ENCODE assay signal across 10 cellular contexts in the genomic region with DNA sequence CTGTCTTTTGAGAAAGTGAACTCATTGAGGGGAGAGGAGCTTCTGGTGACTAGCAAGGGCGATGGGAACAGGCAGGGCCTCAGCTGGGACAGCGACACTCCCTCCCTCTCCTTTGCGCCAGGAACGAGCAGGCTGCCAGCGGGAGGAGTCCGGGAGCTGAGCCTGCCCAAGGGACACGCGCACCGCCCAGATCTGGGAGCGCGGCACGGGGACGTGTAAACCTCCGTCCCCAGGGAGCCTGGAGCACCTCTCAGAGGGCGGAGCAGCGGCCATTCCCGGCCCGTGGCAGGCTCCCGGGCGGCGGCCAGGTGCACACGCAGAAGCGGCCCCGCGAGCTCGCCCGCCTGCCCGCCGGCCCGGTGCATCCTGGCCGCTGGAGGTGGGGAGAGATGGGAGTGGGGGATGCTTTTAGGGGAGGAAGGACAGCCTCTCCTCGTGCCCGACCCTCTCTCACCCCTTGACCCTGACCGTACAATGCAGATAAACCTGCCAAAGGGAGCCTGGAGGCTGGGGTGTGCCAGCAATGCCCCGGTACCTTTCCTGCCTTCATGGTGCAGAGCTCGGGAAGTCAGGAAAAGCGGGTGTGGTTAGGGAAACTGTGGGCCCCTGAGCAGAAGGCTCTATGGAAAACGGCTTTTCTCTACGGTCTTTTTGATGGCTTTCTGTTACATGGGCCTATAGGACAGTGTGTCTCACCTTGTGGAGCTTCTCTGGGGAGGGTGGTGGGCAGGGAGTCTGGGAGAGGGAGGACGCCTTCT. TPM values are rescaled to one million over a fixed set of nuclear protein-coding genes. Genes with fewer than 3 reads are reported as not detected.
A peak's percentile ranks its signal among the peaks of the same experiment; 100 is the strongest.
DNase-seq lines count a peak whose midpoint lies in the region; ATAC-seq and TF ChIP-seq lines count a peak whose summit lies in the region.
"Had no signal": no experiment of that assay in that cellular context is flagged by ENCODE, and none has a peak within 500 bp of the region (broad histone marks: within the 10 kb centered on the region; RNA-seq: fewer than 3 reads in every experiment).

No MANE protein-coding gene starts in this region.

- H3K4me3 ChIP-seq in OCI-LY7 (ENCODE audit: low read depth, low read length, poor library complexity, severe bottlenecking): no peak overlapping the region
- no peak overlapping the region for H3K4me3 ChIP-seq in CD4-positive, alpha-beta memory T cell (ENCODE audit: low read length in 2 of 2)
- H3K4me3 ChIP-seq: GM12878 had no signal

- no peaks in the 10 kb centered on the region for H3K4me1 ChIP-seq in OCI-LY7 (ENCODE audit: insufficient read depth, low read length, poor library complexity, severe bottlenecking)
- H3K4me1 ChIP-seq in CD4-positive, alpha-beta memory T cell (ENCODE audit: insufficient read depth, low read length): no peaks in the 10 kb centered on the region

- no peak overlapping the region for H3K27ac ChIP-seq in OCI-LY7 (ENCODE audit: low read depth, low read length, poor library complexity, severe bottlenecking)
- no peak overlapping the region for H3K27ac ChIP-seq in CD4-positive, alpha-beta memory T cell (ENCODE audit: low read depth, low read length)
- H3K27ac ChIP-seq: skin epidermis had no signal

- ATAC-seq in Right ventricle myocardium superior (ENCODE audit: poor library complexity) (peak; percentile 95), HG03045 (IDR thresholded peaks at IDR 0.05; ENCODE audit: unreplicated experiment) (no peak)

- in situ Hi-C loops in G401 (cut with HindIII; ENCODE audit: low sequenced_read_pairs): no loop called here

- POLR2A ChIA-PET in OCI-LY7 (lab: Charles Lee): no interaction called here
- POLR2A ChIA-PET in CD4-positive, alpha-beta memory T cell (lab: Charles Lee; ENCODE audit: partially characterized antibody): no interaction called here

- no peak overlapping the region for H3K27ac Mint-ChIP-seq in CD4-positive, alpha-beta memory T cell

- CTCF ChIA-PET in OCI-LY7 (lab: Charles Lee; ENCODE audit: unreplicated experiment): no interaction called here
- CTCF ChIA-PET in CD4-positive, alpha-beta memory T cell (lab: Charles Lee; ENCODE audit: partially characterized antibody): interaction anchor here (0.7 kb wide), 1 partner anchor 1519 kb away, joined by 3 read pairs; no protein-coding TSS in a partner anchor

- BruUV-seq in OCI-LY7 (replicated peaks; lab: Mats Ljungman, UMichigan): no TSS peak

- H3K36me3 ChIP-seq in OCI-LY7 (ENCODE audit: insufficient read depth, low read length): no peaks in the 10 kb centered on the region
- no peaks in the 10 kb centered on the region for H3K36me3 ChIP-seq in CD4-positive, alpha-beta memory T cell (ENCODE audit: insufficient read depth, low read length)

- peaks cover 0 to 12% (median 3%) of the 10 kb centered on the region in 8 donors for H3K9me3 Mint-ChIP-seq in CD4-positive, alpha-beta memory T cell

- intact Hi-C loops in Right ventricle myocardium superior (cut with DNase I): loop anchor here (10.0 kb wide), 1 partner anchor 102 kb away; no protein-coding TSS in a partner anchor
- intact Hi-C loops in posterior cingulate gyrus (cut with DNase I): no loop called here
- intact Hi-C loops in OCI-LY7 (cut with micrococcal nuclease; ENCODE audit: unreplicated experiment): no loop called here
- intact Hi-C loops in CD4-positive, alpha-beta memory T cell (cut with micrococcal nuclease): no loop called here

- H3K4me1 Mint-ChIP-seq in CD4-positive, alpha-beta memory T cell: peaks cover 0 to 1% (median 0%) of the 10 kb centered on the region in 4 donors

- H4K20me1 ChIP-seq in OCI-LY7 (ENCODE audit: insufficient read depth, low read length): no peaks in the 10 kb centered on the region

- no peak overlapping the region for H3K4me2 ChIP-seq in OCI-LY7 (ENCODE audit: low read length)

- no peaks in the 10 kb centered on the region for H3K27me3 ChIP-seq in CD4-positive, alpha-beta memory T cell (ENCODE audit: insufficient read depth, low read length)

- H3K36me3 Mint-ChIP-seq in CD4-positive, alpha-beta memory T cell: no peaks in the 10 kb centered on the region

- H3K79me2 ChIP-seq in OCI-LY7 (ENCODE audit: insufficient read depth, low read depth, low read length): no peaks in the 10 kb centered on the region

- no peak overlapping the region for H2AFZ ChIP-seq in OCI-LY7 (ENCODE audit: low read length)

- H3K9me2 ChIP-seq in OCI-LY7 (ENCODE audit: insufficient read depth, low read length): no peaks in the 10 kb centered on the region

- H3K27me3 Mint-ChIP-seq in CD4-positive, alpha-beta memory T cell: peaks cover 3 to 6% of the 10 kb centered on the region in 2 donors

- DNase-seq in G401 (ENCODE audit: low spot score) (peak; percentile 24), NCI-H82 treated with DMSO at 0.1 percent for 48 hours (lab: John Stamatoyannopoulos, UW; ENCODE audit: unreplicated experiment) (peak; percentile 20), Right ventricle myocardium superior (peak; percentile 88), posterior cingulate gyrus (peak; percentile 44 to 98 (median 82)), OCI-LY7 (ENCODE audit: low spot score) (no peak)
- DNase-seq in CD4-positive, alpha-beta memory T cell: no peak
- DNase-seq in stimulated activated CD4-positive, alpha-beta T cell treated with anti-CD3 and anti-CD28 coated beads, Interleukin-4, amount 100 ng/mL, for 4 hours: no peak

- no peak overlapping the region for H3K4me3 Mint-ChIP-seq in CD4-positive, alpha-beta memory T cell

- TF ChIP-seq CTCF in OCI-LY7 (conservative IDR thresholded peaks at IDR 0.05; ENCODE audit: low read length): no peak

- H3K9me3 ChIP-seq in OCI-LY7 (ENCODE audit: low read length): no peaks in the 10 kb centered on the region
- H3K9me3 ChIP-seq in CD4-positive, alpha-beta memory T cell (ENCODE audit: control insufficient read depth in 1 of 2, low read length in 2 of 2): no peaks in the 10 kb centered on the region

RNA-seq across cellular contexts. Expression of gene AQP4, which starts 2.2 kb away (rescaled TPM):
- total RNA-seq in G401 (2014; rRNA removed; shearing (Covaris generic)): not detected in 2 replicates
- total RNA-seq in Right ventricle myocardium superior: 18.9 TPM
- total RNA-seq in OCI-LY7 (2014; rRNA removed; shearing (Covaris generic)): not detected in 2 replicates
- not detected in 2 replicates for total RNA-seq in OCI-LY7 (2022)
- total RNA-seq in CD4-positive, alpha-beta memory T cell: not detected
- polyA plus RNA-seq in CD4-positive, alpha-beta memory T cell: not detected

Comparison
In these comparisons a context has a peak if more than half of its experiments do, and no peak if none do; other contexts are left out.
1. DNase-seq: peak in G401 (single experiment), NCI-H82 treated with DMSO at 0.1 percent for 48 hours (single experiment), Right ventricle myocardium superior (single experiment) and posterior cingulate gyrus (10 of 10); none in OCI-LY7 (single experiment), CD4-positive, alpha-beta memory T cell (0 of 5) and stimulated activated CD4-positive, alpha-beta T cell treated with anti-CD3 and anti-CD28 coated beads, Interleukin-4, amount 100 ng/mL, for 4 hours (0 of 2).
2. RNA of gene AQP4, which starts 2.2 kb away (total RNA-seq): 18.9 TPM in Right ventricle myocardium superior (single experiment); not detected in G401, not detected in OCI-LY7 and not detected in CD4-positive, alpha-beta memory T cell; every median in the first group is over 10 times any median in the second.